In genomic region chr13:113457510-113457909, GRCh38 we compare ENCODE assay signal across 1 cellular context.
TF ChIP-seq lines count a peak whose summit lies in the region.

No MANE protein-coding gene starts in this region.

TF ChIP-seq in GM23338, 12 proteins besides CTCF, POLR2A, EP300 and RAD21 (continued from another document):
- TF ChIP-seq ZNF462 (CRISPR knock-in tag; IDR thresholded peaks at IDR 0.05) (no peak), NANOG (IDR thresholded peaks at IDR 0.05; ENCODE audit: borderline replicate concordance) (no peak)
